13 cellular contexts compared by ENCODE assay signal in the genomic region with DNA sequence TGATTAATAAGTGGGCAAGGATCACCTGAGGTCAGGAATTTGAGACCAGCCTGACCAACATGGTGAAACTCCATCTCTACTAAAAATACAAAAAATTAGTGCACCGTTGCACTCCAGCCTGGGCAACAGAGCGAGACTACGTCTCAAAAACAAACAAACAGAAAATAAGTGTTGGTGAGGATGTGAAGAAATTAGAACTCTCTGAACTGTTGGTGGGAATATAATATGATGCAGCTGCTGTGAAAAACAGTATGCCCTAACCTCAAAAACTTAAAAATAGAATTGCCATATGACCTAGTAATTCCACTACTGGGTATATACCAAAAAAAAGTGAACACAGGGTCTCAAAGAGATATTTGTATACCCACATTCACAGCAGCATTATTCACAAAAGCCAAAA. TPM values are rescaled to one million over a fixed set of nuclear protein-coding genes. Genes with fewer than 3 reads are reported as not detected.
DNase-seq lines count a peak whose midpoint lies in the region; ATAC-seq and TF ChIP-seq lines count a peak whose summit lies in the region.
"Had no signal": no experiment of that assay in that cellular context is flagged by ENCODE, and none has a peak within 500 bp of the region (broad histone marks: within the 10 kb centered on the region; RNA-seq: fewer than 3 reads in every experiment).

No MANE protein-coding gene starts in this region.

- H3K27me3 ChIP-seq in gastrocnemius medialis (no peaks in the 10 kb centered on the region), adrenal gland (no peaks in the 10 kb centered on the region)
- H3K27me3 ChIP-seq: heart right ventricle had no signal

- in situ Hi-C loops in SK-MEL-5 (cut with HindIII; ENCODE audit: low pct_unique_long_range_greater_than_20kb, low sequenced_read_pairs), result no loop called here
- in situ Hi-C loops in gastrocnemius medialis (cut with MboI; ENCODE audit: low sequenced_read_pairs in 4 of 4), result no loop called here

- peak overlapping the region; percentile 66 to 80 (median 78) for H3K27ac ChIP-seq in gastrocnemius medialis
- H3K27ac ChIP-seq in adrenal gland, result no peak overlapping the region
- H3K27ac ChIP-seq: heart right ventricle, parathyroid adenoma had no signal

- DNase-seq in SK-MEL-5 (ENCODE audit: low read depth, low spot score), result peak; percentile 5
- DNase-seq in gastrocnemius medialis, result no peak
- DNase-seq in adrenal gland, result no peak
- DNase-seq in NCI-H226, result no peak
- DNase-seq in posterior vena cava (ENCODE audit: low spot score), result no peak
- DNase-seq: activated CD8-positive, alpha-beta memory T cell treated with anti-CD3 and anti-CD28 coated beads, Interleukin-2, amount 50 U/mL, for 4 hours; endodermal cell; heart right ventricle; left ventricle myocardium superior; NCI-H187 had no signal

- ATAC-seq in GM18858 (IDR thresholded peaks at IDR 0.05; ENCODE audit: unreplicated experiment) (peak; percentile 59), GM21619 (IDR thresholded peaks at IDR 0.05; ENCODE audit: unreplicated experiment) (peak; percentile 47), gastrocnemius medialis (peak; percentile 78 to 85)
- ATAC-seq: heart right ventricle, left ventricle myocardium superior had no signal

- H3K9me3 ChIP-seq in gastrocnemius medialis (no peaks in the 10 kb centered on the region), adrenal gland (replicated peaks in 1 of 3) (no peaks in the 10 kb centered on the region)
- H3K9me3 ChIP-seq: heart right ventricle had no signal

- TF ChIP-seq CTCF in gastrocnemius medialis (IDR thresholded peaks at IDR 0.05 in 4 of 5, conservative IDR thresholded peaks at IDR 0.05 in 1 of 5) (no peak), adrenal gland (IDR thresholded peaks at IDR 0.05) (no peak)

- H3K36me3 ChIP-seq in gastrocnemius medialis (no peaks in the 10 kb centered on the region), adrenal gland (replicated peaks in 1 of 2) (no peaks in the 10 kb centered on the region)
- H3K36me3 ChIP-seq: heart right ventricle had no signal

- peak overlapping the region in 2 of 4 donors; percentile 14 to 16 for H3K4me3 ChIP-seq in gastrocnemius medialis
- H3K4me3 ChIP-seq in adrenal gland, result no peak overlapping the region
- H3K4me3 ChIP-seq: heart right ventricle had no signal

- WGBS in adrenal gland, 4 donors, result 79 to 82% (median 80%) methylated on average over 3 of the region's 3 CpGs

- H3K4me1 ChIP-seq in gastrocnemius medialis, result peaks cover 38 to 56% of the 10 kb centered on the region in 2 donors
- H3K4me1 ChIP-seq in adrenal gland (replicated peaks in 1 of 2), result peaks cover 10 to 35% of the 10 kb centered on the region in 2 donors

- TF ChIP-seq POLR2A in gastrocnemius medialis (IDR thresholded peaks at IDR 0.05), result no peak
- TF ChIP-seq POLR2A in adrenal gland (IDR thresholded peaks at IDR 0.05), result no peak

- intact Hi-C loops in gastrocnemius medialis (cut with DNase I; ENCODE audit: low total_unique reads) (no loop called here), adrenal gland (cut with DNase I) (no loop called here), posterior vena cava (cut with DNase I) (no loop called here)

RNA-seq across cellular contexts. Expression of a gene that starts 26.1 kb away (rescaled TPM):
- 41.7 and 57.9 TPM in 2 replicates for total RNA-seq in SK-MEL-5 (2014; rRNA removed; shearing (Covaris generic))
- 70.2 and 92.6 TPM in 2 replicates for polyA plus RNA-seq in SK-MEL-5 (2015; cell fraction: cytosol; rRNA removed)
- polyA plus RNA-seq in SK-MEL-5 (2015; cell fraction: nucleus; rRNA removed), result 24.3 and 38.4 TPM in 2 replicates
- 100 to 1,000 TPM in 2 of 4 donors, 10 to 100 TPM in 2; 72.0 to 170 (median 105) TPM for total RNA-seq in gastrocnemius medialis
- total RNA-seq in adrenal gland, result 100 to 1,000 TPM in 7 of 8 donors, 10 to 100 TPM in 1; 84.2 to 146 (median 136) TPM
- polyA plus RNA-seq in adrenal gland, result 10 to 100 TPM; 31.6 to 64.8 (median 33.3) TPM
- total RNA-seq in posterior vena cava, result 100 to 1,000 TPM; 101 to 143 TPM

Comparison
In these comparisons a context has a peak if more than half of its experiments do, and no peak if none do; other contexts are left out.
1. H3K27ac ChIP-seq: peak in gastrocnemius medialis (4 of 4); none in adrenal gland (0 of 5).
2. Peak in every context shown above with its lines, with median percentiles within 50 percentile points of each other: ATAC-seq.